In genomic region chr20:20969701-20970100, GRCh38 we compare ENCODE assay signal across 26 cellular contexts.
"Had no signal": no experiment of that assay in that cellular context is flagged by ENCODE, and none has a peak within 500 bp of the region (broad histone marks: within the 10 kb centered on the region; RNA-seq: fewer than 3 reads in every experiment).

No MANE protein-coding gene starts in this region.

- H3K4me1 ChIP-seq: gastrocnemius medialis, testis, uterus had no signal

- H3K9me3 ChIP-seq: gastrocnemius medialis, mucosa of descending colon, testis, uterus had no signal

- H3K27ac Mint-ChIP-seq: activated naive CD8-positive, alpha-beta T cell; natural killer cell treated with Interleukin-12 subunit alpha and Interleukin-12 subunit beta and Interleukin-15 and Interleukin-18, amount 100 ng/mL, for 72 hours; type B pancreatic cell had no signal

- H3K4me3 ChIP-seq: gastrocnemius medialis, hepatocyte, mucosa of descending colon, skin epidermis, testis, uterus had no signal

- H3K27me3 ChIP-seq: gastrocnemius medialis, testis, uterus had no signal

- ATAC-seq: activated CD4-positive, CD25-positive, alpha-beta regulatory T cell treated with anti-CD3 and anti-CD28 coated beads, Interleukin-2, amount 50 U/mL, for 24 hours; gastrocnemius medialis; left cardiac atrium; left ventricle myocardium superior; mucosa of descending colon; natural killer cell treated with Interleukin-12 subunit alpha and Interleukin-12 subunit beta and Interleukin-15 and Interleukin-18, amount 100 ng/mL, for 72 hours; sciatic nerve; stimulated activated naive CD8-positive, alpha-beta T cell treated with anti-CD3 and anti-CD28 coated beads, Interleukin-15, Interleukin-2, amounts not matched to agents 100 U/mL and 50 U/mL, for 24 hours had no signal

- H3K4me3 Mint-ChIP-seq: activated naive CD8-positive, alpha-beta T cell; natural killer cell treated with Interleukin-12 subunit alpha and Interleukin-12 subunit beta and Interleukin-15 and Interleukin-18, amount 100 ng/mL, for 72 hours; type B pancreatic cell had no signal

- H3K36me3 ChIP-seq: gastrocnemius medialis, uterus had no signal

- H3K9me3 Mint-ChIP-seq: natural killer cell treated with Interleukin-12 subunit alpha and Interleukin-12 subunit beta and Interleukin-15 and Interleukin-18, amount 100 ng/mL, for 72 hours; type B pancreatic cell had no signal

- H3K79me2 ChIP-seq: hepatocyte had no signal

- H2AFZ ChIP-seq: hepatocyte had no signal

- DNase-seq: activated CD4-positive, alpha-beta T cell treated with anti-CD3 and anti-CD28 coated beads for 48 hours; activated CD4-positive, alpha-beta T cell treated with anti-CD3 and anti-CD28 coated beads, Interleukin-2, amount 50 U/mL, for 48 hours; activated CD8-positive, alpha-beta memory T cell treated with anti-CD3 and anti-CD28 coated beads for 24 hours; activated effector memory CD4-positive, alpha-beta T cell treated with Interleukin-2 at 50 U/mL for 16 hours; activated naive CD4-positive, alpha-beta T cell treated with Interleukin-2 at 50 U/mL for 16 hours; anterior cingulate cortex; dorsolateral prefrontal cortex; effector memory CD4-positive, alpha-beta T cell; gastrocnemius medialis; left cardiac atrium; left ventricle myocardium superior; mucosa of descending colon; posterior cingulate gyrus; stimulated activated CD4-positive, alpha-beta T cell treated with anti-CD3 and anti-CD28 coated beads, Interleukin-12 subunit alpha, Interleukin-12 subunit beta, amount 100 ng/mL, for 4 hours; stimulated activated CD4-positive, alpha-beta T cell treated with anti-CD3 and anti-CD28 coated beads, Interleukin-4, amount 100 ng/mL, for 1 hour; stimulated activated naive CD8-positive, alpha-beta T cell treated with anti-CD3 and anti-CD28 coated beads, Interleukin-15, Interleukin-2, amounts not matched to agents 100 U/mL and 50 U/mL, for 24 hours; testis; uterus had no signal

- H3K4me2 ChIP-seq: hepatocyte had no signal

- H3K27ac ChIP-seq: dorsolateral prefrontal cortex, gastrocnemius medialis, hepatocyte, skin epidermis, testis, uterus, VCaP had no signal

- H3K36me3 Mint-ChIP-seq: activated naive CD8-positive, alpha-beta T cell; natural killer cell treated with Interleukin-12 subunit alpha and Interleukin-12 subunit beta and Interleukin-15 and Interleukin-18, amount 100 ng/mL, for 72 hours; type B pancreatic cell had no signal
